1 cellular context compared by ENCODE assay signal in genomic region chr9:88777498-88778312, GRCh38.
TF ChIP-seq lines count a peak whose summit lies in the region.

No MANE protein-coding gene starts in this region.

TF ChIP-seq in GM23338, 12 proteins besides CTCF, POLR2A, EP300 and RAD21 (continued from another document):
- no peak for TF ChIP-seq JUNB (IDR thresholded peaks at IDR 0.05; ENCODE audit: unreplicated experiment)
- TF ChIP-seq ZNF331 (CRISPR knock-in tag; IDR thresholded peaks at IDR 0.05; ENCODE audit: low read depth), result no peak
- TF ChIP-seq EZH2phosphoT487 (IDR thresholded peaks at IDR 0.05; ENCODE audit: unreplicated experiment), result no peak
TF ChIP-seq in GM23338: peak in this region for 0.
